8 cellular contexts compared by ENCODE assay signal in the genomic region with DNA sequence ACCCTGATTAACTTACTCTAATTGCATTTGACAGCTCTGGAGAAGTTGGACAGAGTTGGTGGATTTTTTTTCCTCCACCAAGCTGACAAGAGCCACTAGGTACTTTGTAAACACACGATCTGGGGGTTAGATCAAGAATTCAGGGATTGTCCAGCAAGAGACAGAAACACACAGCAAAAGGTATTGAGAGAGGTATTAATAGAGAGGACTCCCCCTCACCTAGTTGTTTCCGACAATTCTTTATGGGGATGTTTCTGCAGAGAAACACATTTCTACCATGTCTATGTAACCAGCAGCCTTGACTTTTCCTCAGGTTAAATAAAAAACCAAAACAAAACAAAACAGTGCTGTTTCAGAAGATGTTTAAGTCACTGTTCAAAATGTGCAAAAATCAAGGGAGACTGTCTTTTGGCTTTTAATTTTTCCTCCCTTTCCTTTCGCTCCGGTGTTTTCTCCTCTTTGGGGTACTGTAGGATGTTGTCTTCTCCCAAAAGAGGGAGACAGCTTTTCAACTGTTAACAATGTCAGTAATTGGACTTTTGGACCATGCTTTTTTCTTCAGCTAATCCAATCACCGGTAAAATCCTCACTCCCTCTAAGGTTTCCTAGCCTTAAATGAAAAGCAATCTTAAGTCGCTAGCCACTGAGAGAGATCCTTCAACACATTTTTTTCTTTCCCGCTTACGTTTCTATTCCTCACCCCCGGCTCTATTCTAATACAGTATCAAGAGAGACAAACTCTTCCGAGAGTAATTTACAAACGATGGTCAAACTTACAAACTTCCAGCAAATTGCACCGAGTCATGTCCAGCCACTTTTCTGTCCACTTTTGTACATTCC. TPM values are rescaled to one million over a fixed set of nuclear protein-coding genes. Genes with fewer than 3 reads are reported as not detected.
A peak's percentile ranks its signal among the peaks of the same experiment; 100 is the strongest.
DNase-seq lines count a peak whose midpoint lies in the region; TF ChIP-seq lines count a peak whose summit lies in the region.

No MANE protein-coding gene starts in this region.

- TF ChIP-seq CTCF in fibroblast of villous mesenchyme (IDR thresholded peaks at IDR 0.05; ENCODE audit: insufficient read depth, low read depth, low read length): no peak
- TF ChIP-seq CTCF in progenitor cell of endocrine pancreas (IDR thresholded peaks at IDR 0.05; ENCODE audit: unreplicated experiment): no peak

- H3K36me3 Mint-ChIP-seq in T-helper 2 cell treated with Interferon-gamma antibody and Interleukin-4, amounts not matched to agents 5 μg/mL and 100 μg/mL, for 36 hours (ENCODE audit: low read depth): peaks cover 3% of the 10 kb centered on the region
- peaks cover 1% of the 10 kb centered on the region for H3K36me3 Mint-ChIP-seq in progenitor cell of endocrine pancreas (ENCODE audit: insufficient read depth)

- H3K27ac Mint-ChIP-seq in T-helper 2 cell treated with Interferon-gamma antibody and Interleukin-4, amounts not matched to agents 5 μg/mL and 100 μg/mL, for 36 hours: peak overlapping the region; percentile 79
- peak overlapping the region; percentile 57 for H3K27ac Mint-ChIP-seq in progenitor cell of endocrine pancreas

- H3K4me3 Mint-ChIP-seq in T-helper 2 cell treated with Interferon-gamma antibody and Interleukin-4, amounts not matched to agents 5 μg/mL and 100 μg/mL, for 36 hours: peak overlapping the region; percentile 96
- H3K4me3 Mint-ChIP-seq in progenitor cell of endocrine pancreas (ENCODE audit: low read depth): peak overlapping the region; percentile 92

- H3K27me3 Mint-ChIP-seq in T-helper 2 cell treated with Interferon-gamma antibody and Interleukin-4, amounts not matched to agents 5 μg/mL and 100 μg/mL, for 36 hours (ENCODE audit: low read depth): no peaks in the 10 kb centered on the region
- H3K27me3 Mint-ChIP-seq in progenitor cell of endocrine pancreas: no peaks in the 10 kb centered on the region

- H3K9me3 Mint-ChIP-seq in T-helper 2 cell treated with Interferon-gamma antibody and Interleukin-4, amounts not matched to agents 5 μg/mL and 100 μg/mL, for 36 hours: no peaks in the 10 kb centered on the region
- no peaks in the 10 kb centered on the region for H3K9me3 Mint-ChIP-seq in progenitor cell of endocrine pancreas (ENCODE audit: low read depth)

- DNase-seq in DMS 273 (lab: John Stamatoyannopoulos, UW; ENCODE audit: unreplicated experiment) (peak; percentile 46), DMS 273 treated with DMSO at 0.1 percent for 48 hours (lab: John Stamatoyannopoulos, UW) (no peak), fibroblast of villous mesenchyme (ENCODE audit: low read depth) (no peak), progenitor cell of endocrine pancreas (ENCODE audit: low spot score, unreplicated experiment) (no peak), erythroblast (lab: John Stamatoyannopoulos, UW) (no peak), NCI-H1436 (lab: John Stamatoyannopoulos, UW) (no peak)
- DNase-seq in T-helper 2 cell treated with Interferon-gamma antibody and Interleukin-4, amounts not matched to agents 5 μg/mL and 100 μg/mL, for 36 hours (ENCODE audit: low spot score): no peak
- no peak for DNase-seq in stimulated activated CD4-positive, alpha-beta T cell treated with anti-CD3 and anti-CD28 coated beads, Interleukin-15, amount 100 ng/mL, for 24 hours

- H3K4me3 ChIP-seq in fibroblast of villous mesenchyme (ENCODE audit: low read depth, low read length): peak overlapping the region; percentile 67

- peaks cover 45% of the 10 kb centered on the region for H3K4me1 Mint-ChIP-seq in T-helper 2 cell treated with Interferon-gamma antibody and Interleukin-4, amounts not matched to agents 5 μg/mL and 100 μg/mL, for 36 hours (ENCODE audit: low read depth)
- peaks cover 44% of the 10 kb centered on the region for H3K4me1 Mint-ChIP-seq in progenitor cell of endocrine pancreas (ENCODE audit: low read depth)

- no peak for TF ChIP-seq POLR2A in erythroblast (IDR thresholded peaks at IDR 0.05; ENCODE audit: low read length)

RNA-seq across cellular contexts. Expression of a gene that starts 0.6 kb away (rescaled TPM):
- 16.8 and 30.7 TPM in 2 replicates for total RNA-seq in fibroblast of villous mesenchyme
- total RNA-seq in progenitor cell of endocrine pancreas: 17.6 and 18.8 TPM in 2 replicates

RNA-seq across cellular contexts. Expression of a gene that starts 47.4 kb away (rescaled TPM):
- 12.2 and 17.7 TPM in 2 replicates for total RNA-seq in fibroblast of villous mesenchyme
- total RNA-seq in progenitor cell of endocrine pancreas: 25.9 and 26.3 TPM in 2 replicates

RNA-seq across cellular contexts. Expression of a gene that starts 47.5 kb away (rescaled TPM):
- total RNA-seq in fibroblast of villous mesenchyme (6.1 and 10.4 TPM in 2 replicates), progenitor cell of endocrine pancreas (10.6 TPM in 2 replicates)
